ENCODE assay signal across 38 cellular contexts in genomic region chr16:1450841-1451240, GRCh38. TPM values are rescaled to one million over a fixed set of nuclear protein-coding genes. Genes with fewer than 3 reads are reported as not detected.
"Had no signal": no experiment of that assay in that cellular context is flagged by ENCODE, and none has a peak within 500 bp of the region (broad histone marks: within the 10 kb centered on the region; RNA-seq: fewer than 3 reads in every experiment).

No MANE protein-coding gene starts in this region.

- H3K27me3 ChIP-seq: MG63 had no signal

- H3K4me3 ChIP-seq: MG63 had no signal

- DNase-seq: Karpas-422, Kasumi-1, MG63, MM.1S, MV-4-11, NCI-H1048, NCI-H1092, NCI-H1092 treated with DMSO at 0.1 percent for 48 hours, NCI-H1105, NCI-H1105 treated with DMSO at 0.1 percent for 48 hours, NCI-H1417, NCI-H1417 treated with DMSO at 0.1 percent for 48 hours, NCI-H1436, NCI-H1436 treated with DMSO at 0.1 percent for 48 hours, NCI-H146, NCI-H1694, NCI-H1694 treated with DMSO at 0.1 percent for 48 hours, NCI-H187, NCI-H187 treated with DMSO at 0.1 percent for 48 hours, NCI-H1930, NCI-H2029, NCI-H2029 treated with DMSO at 0.1 percent for 48 hours, NCI-H2081, NCI-H2081 treated with DMSO at 0.1 percent for 48 hours, NCI-H2107, NCI-H2171, NCI-H2171 treated with DMSO at 0.1 percent for 48 hours, NCI-H2227 treated with DMSO at 0.1 percent for 48 hours, NCI-H226, NCI-H345, NCI-H446, NCI-H446 treated with DMSO at 0.1 percent for 48 hours, NCI-H510A, NCI-H524 had no signal

- H3K9me3 ChIP-seq: MG63 had no signal

RNA-seq across cellular contexts. Expression of gene CCDC154, which starts 6.5 kb away (rescaled TPM):
- total RNA-seq: M059J had no signal

RNA-seq across cellular contexts. Expression of gene PERCC1, which starts 20.0 kb away (rescaled TPM):
- total RNA-seq: LHCN-M2, M059J, MCF 10A, NCI-H460 had no signal
